Comparison of ENCODE assay signal across 26 cellular contexts in genomic region chr16:7871371-7871770, GRCh38.
"Had no signal": no experiment of that assay in that cellular context is flagged by ENCODE, and none has a peak within 500 bp of the region (broad histone marks: within the 10 kb centered on the region; RNA-seq: fewer than 3 reads in every experiment).

No MANE protein-coding gene starts in this region.

- H3K27me3 ChIP-seq: stomach, suprapubic skin, testis, tibial artery, tibial nerve, transverse colon, upper lobe of left lung, upper lobe of right lung, uterus, vagina had no signal

- H3K4me3 ChIP-seq: stomach, suprapubic skin, testis, thoracic aorta, tibial artery, tibial nerve, transverse colon, upper lobe of left lung, upper lobe of right lung, uterus, vagina had no signal

- FAIRE-seq: urothelium cell line had no signal

- DNase-seq: stimulated activated CD4-positive, alpha-beta T cell treated with anti-CD3 and anti-CD28 coated beads, Interleukin-2, amount 100 ng/mL, for 48 hours; stimulated activated CD4-positive, alpha-beta T cell treated with anti-CD3 and anti-CD28 coated beads, Interleukin-4, amount 100 ng/mL, for 1 hour; stimulated activated CD4-positive, alpha-beta T cell treated with anti-CD3 and anti-CD28 coated beads, Interleukin-4, amount 100 ng/mL, for 24 hours; stimulated activated CD4-positive, alpha-beta T cell treated with anti-CD3 and anti-CD28 coated beads, Interleukin-4, amount 100 ng/mL, for 4 hours; stimulated activated CD8-positive, alpha-beta memory T cell treated with anti-CD3 and anti-CD28 coated beads, Interleukin-4, amount 100 ng/mL, for 48 hours; stimulated activated naive B cell treated with anti-CD40 and anti-IgM and Interleukin-4, amounts not matched to agents 10 μg/mL and 1 μg/mL and 100 μg/mL, for 72 hours; stimulated activated naive CD4-positive, alpha-beta T cell; stimulated activated naive CD4-positive, alpha-beta T cell treated with Interleukin-2 at 50 U/mL for 16 hours; stimulated activated naive CD8-positive, alpha-beta T cell treated with anti-CD3 and anti-CD28 coated beads, Interleukin-15, amount 100 ng/mL, for 72 hours; stimulated activated naive CD8-positive, alpha-beta T cell treated with anti-CD3 and anti-CD28 coated beads, Interleukin-15, Interleukin-2, amounts not matched to agents 100 U/mL and 50 U/mL, for 24 hours; stomach; substantia nigra; testis; tibial artery; transverse colon; trophoblast cell; upper lobe of left lung; upper lobe of right lung; uterus had no signal

- ATAC-seq: stimulated activated effector memory CD8-positive, alpha-beta T cell treated with anti-CD3 and anti-CD28 coated beads, Interleukin-12 subunit alpha, Interleukin-12 subunit beta, amount 100 ng/mL, for 72 hours; stimulated activated memory B cell treated with anti-CD40 and anti-IgM and Interleukin-4, amounts not matched to agents 10 μg/mL and 1 μg/mL and 100 μg/mL, for 72 hours; stimulated activated naive B cell treated with anti-CD40 and anti-IgM and Interleukin-4, amounts not matched to agents 10 μg/mL and 1 μg/mL and 100 μg/mL, for 72 hours; stimulated activated naive CD8-positive, alpha-beta T cell treated with anti-CD3 and anti-CD28 coated beads, Interleukin-15, amount 100 ng/mL, for 72 hours; stimulated activated naive CD8-positive, alpha-beta T cell treated with anti-CD3 and anti-CD28 coated beads, Interleukin-15, Interleukin-2, amounts not matched to agents 100 U/mL and 50 U/mL, for 24 hours; upper lobe of right lung had no signal

- H3K9me3 ChIP-seq: stomach, suprapubic skin, testis, thoracic aorta, tibial artery, transverse colon, upper lobe of left lung, upper lobe of right lung, uterus, vagina had no signal

- H3K36me3 ChIP-seq: stomach, suprapubic skin, thoracic aorta, tibial artery, tibial nerve, transverse colon, upper lobe of left lung, upper lobe of right lung, uterus, vagina had no signal

- H3K27ac ChIP-seq: stomach, suprapubic skin, testis, thoracic aorta, tibial artery, tibial nerve, transverse colon, upper lobe of left lung, upper lobe of right lung, uterus, vagina had no signal

- H3K4me1 ChIP-seq: stomach, suprapubic skin, testis, tibial artery, tibial nerve, transverse colon, upper lobe of left lung, upper lobe of right lung, uterus, vagina had no signal
